13 cellular contexts compared by ENCODE assay signal in the genomic region with DNA sequence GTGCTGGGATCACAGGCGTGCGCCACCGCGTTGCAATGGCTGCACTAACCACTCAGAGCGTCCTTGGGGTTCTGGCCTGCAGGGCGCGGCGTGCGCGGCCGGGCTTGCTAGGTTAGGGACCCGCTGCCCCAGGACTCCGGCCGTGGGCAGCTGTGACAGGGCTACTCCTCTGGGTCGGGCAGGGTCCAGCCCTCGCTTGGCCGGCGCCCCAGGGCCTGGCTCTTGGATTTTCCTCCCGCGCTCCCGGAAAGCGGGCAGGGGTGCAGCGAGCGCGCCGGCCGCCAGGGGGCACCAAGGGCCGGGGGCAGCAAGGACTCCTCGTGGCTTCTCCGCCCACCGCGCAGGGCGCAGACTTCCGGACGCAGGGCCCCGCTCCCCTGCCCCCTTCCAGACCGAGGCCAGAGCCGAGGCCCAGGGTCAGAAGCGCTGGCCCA. TPM values are rescaled to one million over a fixed set of nuclear protein-coding genes. Genes with fewer than 3 reads are reported as not detected.
DNase-seq lines count a peak whose midpoint lies in the region; ATAC-seq, FAIRE-seq and TF ChIP-seq lines count a peak whose summit lies in the region.
"Had no signal": no experiment of that assay in that cellular context is flagged by ENCODE, and none has a peak within 500 bp of the region (broad histone marks: within the 10 kb centered on the region; RNA-seq: fewer than 3 reads in every experiment).

No MANE protein-coding gene starts in this region.

- no peak overlapping the region for H4K5ac ChIP-seq in H9 (ENCODE audit: insufficient read length, low read depth, low read length)

- H2BK15ac ChIP-seq in H9 (ENCODE audit: low read depth, low read length): no peak overlapping the region

- H3K14ac ChIP-seq in H9 (ENCODE audit: insufficient read depth, low read length): no peak overlapping the region

- no peak overlapping the region for H2BK20ac ChIP-seq in H9 (ENCODE audit: low read depth, low read length, poor library complexity, severe bottlenecking)

- H4K20me1 ChIP-seq in H9 (ENCODE audit: control insufficient read depth, insufficient read depth, insufficient read length): no peaks in the 10 kb centered on the region

- no peak overlapping the region for H3K27ac Mint-ChIP-seq in H9
- H3K27ac Mint-ChIP-seq in naive thymus-derived CD4-positive, alpha-beta T cell: no peak overlapping the region
- H3K27ac Mint-ChIP-seq: nephron had no signal

- H3K79me1 ChIP-seq in H9 (ENCODE audit: insufficient read depth, low read depth, low read length, poor library complexity, severe bottlenecking): no peaks in the 10 kb centered on the region

- TF ChIP-seq CTCF in H9 (conservative IDR thresholded peaks at IDR 0.05) (peak; percentile 68), brain microvascular endothelial cell (IDR thresholded peaks at IDR 0.05; ENCODE audit: low read depth, low read length, missing control alignments) (peak; percentile 28)

- no peak overlapping the region for H4K8ac ChIP-seq in H9 (replicated peaks; ENCODE audit: insufficient read length, low read depth, low read length)

- H3K4me1 ChIP-seq in ACC112 (ENCODE audit: control insufficient read depth, insufficient read depth, low read length, unreplicated experiment): no peaks in the 10 kb centered on the region
- H3K4me1 ChIP-seq in H9 (ENCODE audit: insufficient read depth, low read length): no peaks in the 10 kb centered on the region
- no peaks in the 10 kb centered on the region for H3K4me1 ChIP-seq in naive thymus-derived CD4-positive, alpha-beta T cell (ENCODE audit: control insufficient read depth in 2 of 2, insufficient read depth in 2 of 2, low read length in 2 of 2)

- intact Hi-C loops in naive thymus-derived CD4-positive, alpha-beta T cell (cut with micrococcal nuclease): loop anchor here in 1 of 2 donors (5.0 kb wide), 1 partner anchor 56 kb away; no protein-coding TSS in a partner anchor

- no peak overlapping the region for H2BK12ac ChIP-seq in H9 (ENCODE audit: insufficient read length, low read depth, low read length)

- peak; percentile 33 for ATAC-seq in naive thymus-derived CD4-positive, alpha-beta T cell
- ATAC-seq in GM19023 (IDR thresholded peaks at IDR 0.05; ENCODE audit: unreplicated experiment): no peak
- ATAC-seq in GM21360 (IDR thresholded peaks at IDR 0.05; ENCODE audit: unreplicated experiment): no peak
- no peak for ATAC-seq in HG03135 (IDR thresholded peaks at IDR 0.05; ENCODE audit: unreplicated experiment)

- no peak overlapping the region for H3T11ph ChIP-seq in H9 (ENCODE audit: low read length)

- H3K4me3 ChIP-seq in ACC112 (ENCODE audit: low read depth, low read length) (peak overlapping the region; percentile 43; the same call in 1 of the 2 replicates), brain microvascular endothelial cell (ENCODE audit: low read depth, low read length) (no peak overlapping the region)
- H3K4me3 ChIP-seq in naive thymus-derived CD4-positive, alpha-beta T cell (ENCODE audit: low read length): no peak overlapping the region

- H3K23ac ChIP-seq in H9 (ENCODE audit: insufficient read length, low read depth, low read length): no peak overlapping the region

- H3K27ac ChIP-seq in ACC112 (ENCODE audit: low read depth, low read length): no peak overlapping the region
- H3K27ac ChIP-seq in H9 (ENCODE audit: insufficient read length, low read depth, low read length): no peak overlapping the region
- no peak overlapping the region for H3K27ac ChIP-seq in brain microvascular endothelial cell
- H3K27ac ChIP-seq in naive thymus-derived CD4-positive, alpha-beta T cell (ENCODE audit: low read depth, low read length): no peak overlapping the region
- H3K27ac ChIP-seq: WERI-Rb-1 had no signal

- no peak overlapping the region for H3K4me3 Mint-ChIP-seq in H9
- no peak overlapping the region for H3K4me3 Mint-ChIP-seq in naive thymus-derived CD4-positive, alpha-beta T cell
- H3K4me3 Mint-ChIP-seq: nephron had no signal

- H3K36me3 ChIP-seq in ACC112 (ENCODE audit: insufficient read depth, low read length) (no peaks in the 10 kb centered on the region), brain microvascular endothelial cell (replicated peaks) (no peaks in the 10 kb centered on the region)
- no peaks in the 10 kb centered on the region for H3K36me3 ChIP-seq in naive thymus-derived CD4-positive, alpha-beta T cell (ENCODE audit: control insufficient read depth in 2 of 3, insufficient read depth in 3 of 3, low read length in 3 of 3)
- H3K36me3 ChIP-seq: WERI-Rb-1 had no signal

- H3K18ac ChIP-seq in H9 (ENCODE audit: insufficient read length, low read depth, low read length): no peak overlapping the region

- H3K4ac ChIP-seq in H9 (ENCODE audit: low read depth, low read length): no peak overlapping the region

- H2BK120ac ChIP-seq in H9 (ENCODE audit: low read depth, low read length, poor library complexity, severe bottlenecking): no peak overlapping the region

- no peak overlapping the region for H2AFZ ChIP-seq in ACC112 (ENCODE audit: low read length, unreplicated experiment)
- no peak overlapping the region for H2AFZ ChIP-seq in H9 (ENCODE audit: low read length)

- POLR2A ChIA-PET in naive thymus-derived CD4-positive, alpha-beta T cell (lab: Charles Lee): no interaction called here

- H3K9ac ChIP-seq in H9 (ENCODE audit: extremely low read depth, insufficient read length, low read length): no peak overlapping the region

- no peak overlapping the region for H2AK5ac ChIP-seq in H9 (ENCODE audit: insufficient read length, low read length)

- H3K36me3 Mint-ChIP-seq in H9 (ENCODE audit: insufficient read depth in 1 of 3, low read depth in 3 of 3): peaks cover 4 to 8% (median 8%) of the 10 kb centered on the region in 3 experiments; a peak in 5 of 7 replicates
- peaks cover 0 to 6% (median 0%) of the 10 kb centered on the region in 5 donors for H3K36me3 Mint-ChIP-seq in naive thymus-derived CD4-positive, alpha-beta T cell

- H3K56ac ChIP-seq in H9 (ENCODE audit: insufficient read length, low read depth, low read length): no peak overlapping the region

- FAIRE-seq in GM12891 (lab: Jason Lieb, UNC): no peak

- peaks cover under 1% of the 10 kb centered on the region for H3K9me3 ChIP-seq in H9 (ENCODE audit: control insufficient read depth, low read depth, low read length)
- peaks cover 0 to 26% (median 0%) of the 10 kb centered on the region in 3 experiments for H3K9me3 ChIP-seq in naive thymus-derived CD4-positive, alpha-beta T cell (ENCODE audit: control insufficient read depth in 2 of 3, low read length in 3 of 3)

- no peak overlapping the region for H4K91ac ChIP-seq in H9 (ENCODE audit: insufficient read length, low read depth, low read length)

- H3K4me1 Mint-ChIP-seq in H9: peaks cover 0 to 3% of the 10 kb centered on the region in 2 experiments; a peak in 1 of 4 replicates
- peaks cover 0 to 10% (median 0%) of the 10 kb centered on the region in 7 donors for H3K4me1 Mint-ChIP-seq in naive thymus-derived CD4-positive, alpha-beta T cell
- H3K4me1 Mint-ChIP-seq: nephron had no signal

- H3K27me3 ChIP-seq in ACC112 (ENCODE audit: insufficient read depth, low read length): peaks cover 25% of the 10 kb centered on the region
- no peaks in the 10 kb centered on the region for H3K27me3 ChIP-seq in H9 (ENCODE audit: insufficient read depth, low read length)
- no peaks in the 10 kb centered on the region for H3K27me3 ChIP-seq in brain microvascular endothelial cell (replicated peaks)
- H3K27me3 ChIP-seq in naive thymus-derived CD4-positive, alpha-beta T cell (ENCODE audit: control insufficient read depth in 2 of 2, insufficient read depth in 2 of 2, low read length in 2 of 2): no peaks in the 10 kb centered on the region

- CTCF ChIA-PET in naive thymus-derived CD4-positive, alpha-beta T cell (lab: Charles Lee): no interaction called here

- peaks cover 21% of the 10 kb centered on the region for H3K27me3 Mint-ChIP-seq in H9 (ENCODE audit: low read depth)
- peaks cover 0 to 46% (median 24%) of the 10 kb centered on the region in 5 donors for H3K27me3 Mint-ChIP-seq in naive thymus-derived CD4-positive, alpha-beta T cell

- in situ Hi-C loops in brain microvascular endothelial cell (cut with HindIII; ENCODE audit: low pct_ligation_motif_present, low sequenced_read_pairs): no loop called here

- peaks cover 20 to 22% of the 10 kb centered on the region in 2 experiments for H3K9me3 Mint-ChIP-seq in H9
- H3K9me3 Mint-ChIP-seq in naive thymus-derived CD4-positive, alpha-beta T cell: peaks cover 5 to 26% (median 12%) of the 10 kb centered on the region in 11 donors

- no CpG with 5 or more reads among the region's 39 CpGs for WGBS in H9 (ENCODE audit: extremely low coverage, insufficient read length, low lambda C conversion rate)

- no peak for TF ChIP-seq POLR2A in GM12891 (IDR thresholded peaks at IDR 0.05; ENCODE audit: low read depth, low read length)

- DNase-seq in H9 (peak; percentile 77), brain microvascular endothelial cell (no peak), GM12891 (ENCODE audit: insufficient read length, low spot score) (no peak)
- peak in 8 of 9 donors; percentile 7 to 33 (median 14) for DNase-seq in naive thymus-derived CD4-positive, alpha-beta T cell
- DNase-seq: NCI-H1436 treated with DMSO at 0.1 percent for 48 hours, OCI-M1 had no signal

- H3K23me2 ChIP-seq in H9 (ENCODE audit: insufficient read length, low read depth, low read length, poor library complexity, severe bottlenecking): no peaks in the 10 kb centered on the region

- no peak overlapping the region for H2BK5ac ChIP-seq in H9 (ENCODE audit: insufficient read length, low read length)

- H3K79me2 ChIP-seq in ACC112 (ENCODE audit: control insufficient read depth, insufficient read depth, low read length, unreplicated experiment): no peaks in the 10 kb centered on the region
- no peaks in the 10 kb centered on the region for H3K79me2 ChIP-seq in H9 (ENCODE audit: insufficient read depth, low read length)

- H3K4me2 ChIP-seq in H9 (ENCODE audit: insufficient read depth, insufficient read length, low read length): no peak overlapping the region

TF ChIP-seq in GM12891, 5 proteins besides CTCF, POLR2A, EP300 and RAD21 (continues in another document):
- TF ChIP-seq SPI1 (IDR thresholded peaks at IDR 0.05; ENCODE audit: low read depth, low read length) (no peak), TAF1 (IDR thresholded peaks at IDR 0.05; ENCODE audit: low read depth, low read length) (no peak), POU2F2 (IDR thresholded peaks at IDR 0.05; ENCODE audit: low read depth, low read length) (no peak), PAX5 (IDR thresholded peaks at IDR 0.05; ENCODE audit: insufficient read depth, low read length, severe bottlenecking) (no peak)

RNA-seq across cellular contexts. Expression of gene TLE7, which starts 0.5 kb away (rescaled TPM):
- not detected in 2 replicates for total RNA-seq in H9 (2021)
- total RNA-seq in naive thymus-derived CD4-positive, alpha-beta T cell: not detected
- not detected for polyA plus RNA-seq in naive thymus-derived CD4-positive, alpha-beta T cell
- not detected for polyA plus RNA-seq in GM12891 (2012; ENCODE audit: low read depth, missing spikeins)
- total RNA-seq: H4 had no signal

RNA-seq across cellular contexts. Expression of gene ZNF23, which starts 20.7 kb away (rescaled TPM):
- total RNA-seq in H9 (2021): 9.6 and 10.1 TPM in 2 replicates
- 10 to 100 TPM in 2 of 5 experiments, 1 to 10 TPM in 3; 6.5 to 16.0 (median 8.8) TPM for total RNA-seq in naive thymus-derived CD4-positive, alpha-beta T cell
- 1 to 10 TPM; 7.1 to 7.5 TPM for polyA plus RNA-seq in naive thymus-derived CD4-positive, alpha-beta T cell
- polyA plus RNA-seq in GM12891 (2012; ENCODE audit: low read depth, missing spikeins): 5.0 TPM

RNA-seq across cellular contexts. Expression of gene ZNF19, which starts 47.8 kb away (rescaled TPM):
- total RNA-seq in H9 (2021): 4.2 and 4.7 TPM in 2 replicates
- total RNA-seq in naive thymus-derived CD4-positive, alpha-beta T cell: 10 to 100 TPM in 2 of 5 experiments, 1 to 10 TPM in 3; 3.6 to 12.9 (median 6.4) TPM
- 1 to 10 TPM; 1.7 to 3.9 TPM for polyA plus RNA-seq in naive thymus-derived CD4-positive, alpha-beta T cell
- polyA plus RNA-seq in GM12891 (2012; ENCODE audit: low read depth, missing spikeins): 1.2 TPM

Comparison
In these comparisons a context has a peak if more than half of its experiments do, and no peak if none do; other contexts are left out.
1. DNase-seq: peak in H9 (single experiment) and naive thymus-derived CD4-positive, alpha-beta T cell (8 of 9); none in brain microvascular endothelial cell (single experiment) and GM12891 (single experiment).